In the genomic region with DNA sequence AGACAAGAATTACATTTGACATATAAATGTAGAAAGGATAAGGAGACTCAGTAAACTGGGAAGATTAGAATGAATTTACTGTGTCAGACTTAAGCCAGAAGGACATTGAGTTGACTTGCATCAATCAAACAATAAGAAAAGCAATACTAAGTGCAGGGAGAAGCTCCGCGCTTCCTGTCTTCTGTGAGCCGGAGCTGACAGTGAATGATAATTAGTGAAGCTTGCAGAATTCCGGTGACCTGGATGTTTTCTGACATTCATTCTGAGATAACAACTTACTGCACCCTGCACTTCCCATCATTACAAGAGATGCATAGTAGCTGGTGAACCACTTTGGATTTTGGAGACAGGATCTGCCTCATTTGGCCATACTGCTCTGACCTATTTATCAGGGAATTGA, we compare ENCODE assay signal across 21 cellular contexts.
"Had no signal": no experiment of that assay in that cellular context is flagged by ENCODE, and none has a peak within 500 bp of the region (broad histone marks: within the 10 kb centered on the region; RNA-seq: fewer than 3 reads in every experiment).

No MANE protein-coding gene starts in this region.

- H3K27ac ChIP-seq: RWPE1 had no signal

- ATAC-seq: Panc1, PC-3, SK-N-SH treated with all-trans-retinoic acid at 6 μM for 48 hours had no signal

- DNase-seq: KBM-7, MV-4-11, NCI-H1048, NCI-H1105, NCI-H1436 treated with DMSO at 0.1 percent for 48 hours, NCI-H187, NCI-H2029, NCI-H2081 treated with DMSO at 0.1 percent for 48 hours, NCI-H2171, NCI-H226, NCI-H446, NCI-H510A, NCI-H524 treated with DMSO at 0.1 percent for 48 hours, NCI-H69, NCI-H774, PC-3, SHP77, T-helper 1 cell had no signal
